11 cellular contexts compared by ENCODE assay signal in genomic region chr3:63976166-63976861, GRCh38. TPM values are rescaled to one million over a fixed set of nuclear protein-coding genes. Genes with fewer than 3 reads are reported as not detected.
DNase-seq lines count a peak whose midpoint lies in the region; ATAC-seq and TF ChIP-seq lines count a peak whose summit lies in the region.
"Had no signal": no experiment of that assay in that cellular context is flagged by ENCODE, and none has a peak within 500 bp of the region (broad histone marks: within the 10 kb centered on the region; RNA-seq: fewer than 3 reads in every experiment).

No MANE protein-coding gene starts in this region.

- H3K9me3 Mint-ChIP-seq in activated CD4-positive, alpha-beta memory T cell treated with anti-CD3 and anti-CD28 coated beads, Interleukin-2, amount 10 ng/mL, durations not matched to agents 7 days and 5 days: no peaks in the 10 kb centered on the region
- no peaks in the 10 kb centered on the region for H3K9me3 Mint-ChIP-seq in stimulated activated memory B cell treated with anti-CD40 and anti-IgM and Interleukin-4, amounts not matched to agents 10 μg/mL and 1 μg/mL and 100 μg/mL, for 72 hours

- DNase-seq in SIG-M5 treated with dmso at 0.1 percent for 504 hours (lab: John Stamatoyannopoulos, UW; ENCODE audit: unreplicated experiment) (peak; percentile 73), SIG-M5 (lab: John Stamatoyannopoulos, UW) (no peak), heart left ventricle (no peak), posterior cingulate gyrus (no peak)
- no peak for DNase-seq in activated CD4-positive, alpha-beta memory T cell treated with anti-CD3 and anti-CD28 coated beads, Interleukin-2, amount 10 ng/mL, durations not matched to agents 7 days and 5 days
- DNase-seq: central memory CD4-positive, alpha-beta T cell had no signal

- no peak for TF ChIP-seq POLR2A in heart left ventricle (IDR thresholded peaks at IDR 0.05)

- no peak overlapping the region for H3K4me3 ChIP-seq in heart left ventricle

- POLR2A ChIA-PET in activated CD4-positive, alpha-beta memory T cell treated with anti-CD3 and anti-CD28 coated beads, Interleukin-2, amount 10 ng/mL, durations not matched to agents 7 days and 5 days (lab: Charles Lee): interaction anchor here (1.2 to 6.9 kb wide), 4 partner anchors 11 to 46 kb away, joined by 3 to 249 read pairs (median 4); no protein-coding TSS in a partner anchor

- H3K4me1 Mint-ChIP-seq in activated CD4-positive, alpha-beta memory T cell treated with anti-CD3 and anti-CD28 coated beads, Interleukin-2, amount 10 ng/mL, durations not matched to agents 7 days and 5 days: peaks cover 94% of the 10 kb centered on the region
- peaks cover 32% of the 10 kb centered on the region for H3K4me1 Mint-ChIP-seq in stimulated activated memory B cell treated with anti-CD40 and anti-IgM and Interleukin-4, amounts not matched to agents 10 μg/mL and 1 μg/mL and 100 μg/mL, for 72 hours

- CTCF ChIA-PET in activated CD4-positive, alpha-beta memory T cell treated with anti-CD3 and anti-CD28 coated beads, Interleukin-2, amount 10 ng/mL, durations not matched to agents 7 days and 5 days (lab: Charles Lee): interaction anchor here (0.6 to 10.8 kb wide), 4 partner anchors 9 to 47 kb away, joined by 3 to 201 read pairs (median 62); partner anchors contain the start of gene PSMD6

- peaks cover 58% of the 10 kb centered on the region for H3K36me3 Mint-ChIP-seq in activated CD4-positive, alpha-beta memory T cell treated with anti-CD3 and anti-CD28 coated beads, Interleukin-2, amount 10 ng/mL, durations not matched to agents 7 days and 5 days (ENCODE audit: low read depth)
- peaks cover 47% of the 10 kb centered on the region for H3K36me3 Mint-ChIP-seq in stimulated activated memory B cell treated with anti-CD40 and anti-IgM and Interleukin-4, amounts not matched to agents 10 μg/mL and 1 μg/mL and 100 μg/mL, for 72 hours

- no peaks in the 10 kb centered on the region for H3K27me3 Mint-ChIP-seq in activated CD4-positive, alpha-beta memory T cell treated with anti-CD3 and anti-CD28 coated beads, Interleukin-2, amount 10 ng/mL, durations not matched to agents 7 days and 5 days
- H3K27me3 Mint-ChIP-seq in stimulated activated memory B cell treated with anti-CD40 and anti-IgM and Interleukin-4, amounts not matched to agents 10 μg/mL and 1 μg/mL and 100 μg/mL, for 72 hours: no peaks in the 10 kb centered on the region

- H3K4me3 Mint-ChIP-seq in activated CD4-positive, alpha-beta memory T cell treated with anti-CD3 and anti-CD28 coated beads, Interleukin-2, amount 10 ng/mL, durations not matched to agents 7 days and 5 days: no peak overlapping the region
- H3K4me3 Mint-ChIP-seq in stimulated activated memory B cell treated with anti-CD40 and anti-IgM and Interleukin-4, amounts not matched to agents 10 μg/mL and 1 μg/mL and 100 μg/mL, for 72 hours: no peak overlapping the region

- 80 to 87% (median 83%) methylated on average over 4 of the region's 4 CpGs for whole genome bisulfite sequencing in heart left ventricle, 4 donors

- H3K36me3 ChIP-seq in heart left ventricle: peaks cover 0 to 26% (median 15%) of the 10 kb centered on the region in 9 donors

- H3K27me3 ChIP-seq in heart left ventricle: no peaks in the 10 kb centered on the region

- no peak for TF ChIP-seq CTCF in heart left ventricle (IDR thresholded peaks at IDR 0.05)

- peaks cover 0 to 88% (median 25%) of the 10 kb centered on the region in 12 donors for H3K4me1 ChIP-seq in heart left ventricle

- peak overlapping the region in 6 of 12 donors; percentile 1 to 69 (median 30) for H3K27ac ChIP-seq in heart left ventricle
- H3K27ac ChIP-seq: 22Rv1, parathyroid adenoma had no signal

- intact Hi-C loops in heart left ventricle (cut with DNase I): loop anchor here in 1 of 10 donors (10.0 kb wide), 1 partner anchor 62 kb away; the partner anchor contains the start of gene SCAANT1
- intact Hi-C loops in posterior cingulate gyrus (cut with DNase I): no loop called here

- H3K27ac Mint-ChIP-seq in activated CD4-positive, alpha-beta memory T cell treated with anti-CD3 and anti-CD28 coated beads, Interleukin-2, amount 10 ng/mL, durations not matched to agents 7 days and 5 days: peak overlapping the region; percentile 77
- H3K27ac Mint-ChIP-seq in stimulated activated memory B cell treated with anti-CD40 and anti-IgM and Interleukin-4, amounts not matched to agents 10 μg/mL and 1 μg/mL and 100 μg/mL, for 72 hours: peak overlapping the region; percentile 75

- H3K9me3 ChIP-seq in heart left ventricle: no peaks in the 10 kb centered on the region

- ATAC-seq in heart left ventricle: peak; percentile 40 to 77 (median 58)
- ATAC-seq in stimulated activated memory B cell treated with anti-CD40 and anti-IgM and Interleukin-4, amounts not matched to agents 10 μg/mL and 1 μg/mL and 100 μg/mL, for 72 hours: no peak
- no peak for ATAC-seq in SK-N-SH treated with all-trans-retinoic acid at 6 μM for 48 hours
- no peak for ATAC-seq in GM21367 (IDR thresholded peaks at IDR 0.05; ENCODE audit: unreplicated experiment)

TF ChIP-seq in SK-N-SH treated with all-trans-retinoic acid at 6 μM for 48 hours, 23 proteins besides CTCF, POLR2A, EP300 and RAD21 (continues in another document):
- no peak for TF ChIP-seq CSRNP3 (CRISPR knock-in tag; IDR thresholded peaks at IDR 0.05)
- TF ChIP-seq ZC3H10 (CRISPR knock-in tag; IDR thresholded peaks at IDR 0.05): no peak
- TF ChIP-seq OSR1 (CRISPR knock-in tag; IDR thresholded peaks at IDR 0.05): no peak
- no peak for TF ChIP-seq ZNF565 (CRISPR knock-in tag; conservative IDR thresholded peaks at IDR 0.05; ENCODE audit: low read depth)
- no peak for TF ChIP-seq ZNF70 (CRISPR knock-in tag; IDR thresholded peaks at IDR 0.05)
- TF ChIP-seq ZFP30 (CRISPR knock-in tag; IDR thresholded peaks at IDR 0.05): no peak
- no peak for TF ChIP-seq TSHZ2 (CRISPR knock-in tag; IDR thresholded peaks at IDR 0.05)
- TF ChIP-seq TCF4 (CRISPR knock-in tag; IDR thresholded peaks at IDR 0.05; ENCODE audit: borderline replicate concordance): no peak
- TF ChIP-seq ZNF8 (CRISPR knock-in tag; IDR thresholded peaks at IDR 0.05): no peak
- no peak for TF ChIP-seq CREB5 (CRISPR knock-in tag; IDR thresholded peaks at IDR 0.05; ENCODE audit: low read depth)
- no peak for TF ChIP-seq SNAI2 (CRISPR knock-in tag; IDR thresholded peaks at IDR 0.05)
- TF ChIP-seq ISL1 (CRISPR knock-in tag; IDR thresholded peaks at IDR 0.05): no peak
- TF ChIP-seq CSDC2 (CRISPR knock-in tag; IDR thresholded peaks at IDR 0.05): no peak
- TF ChIP-seq ZFP3 (CRISPR knock-in tag; IDR thresholded peaks at IDR 0.05): no peak
- no peak for TF ChIP-seq RARB (CRISPR knock-in tag; IDR thresholded peaks at IDR 0.05)

RNA-seq across cellular contexts. Expression of gene PSMD6, which starts 47.0 kb away (rescaled TPM):
- total RNA-seq in activated CD4-positive, alpha-beta memory T cell treated with anti-CD3 and anti-CD28 coated beads, Interleukin-2, amount 10 ng/mL, durations not matched to agents 7 days and 5 days: 10 to 100 TPM; 82.1 to 82.9 TPM
- 10 to 100 TPM; 69.1 to 91.1 (median 82.5) TPM for total RNA-seq in heart left ventricle
- 100 to 1,000 TPM in 1 of 2 donors, 10 to 100 TPM in 1; 60.1 to 128 TPM for polyA plus RNA-seq in heart left ventricle

Comparison
In these comparisons a context has a peak if more than half of its experiments do, and no peak if none do; other contexts are left out.
1. ATAC-seq: peak in heart left ventricle (4 of 4); none in stimulated activated memory B cell treated with anti-CD40 and anti-IgM and Interleukin-4, amounts not matched to agents 10 μg/mL and 1 μg/mL and 100 μg/mL, for 72 hours (single experiment), SK-N-SH treated with all-trans-retinoic acid at 6 μM for 48 hours (single experiment) and GM21367 (single experiment).